In genomic region chr2:231487197-231487596, GRCh38 we compare ENCODE assay signal across 30 cellular contexts. TPM values are rescaled to one million over a fixed set of nuclear protein-coding genes. Genes with fewer than 3 reads are reported as not detected.
"Had no signal": no experiment of that assay in that cellular context is flagged by ENCODE, and none has a peak within 500 bp of the region (broad histone marks: within the 10 kb centered on the region; RNA-seq: fewer than 3 reads in every experiment).

No MANE protein-coding gene starts in this region.

- DNase-seq: heart right ventricle; islet precursor cell; left ventricle myocardium inferior; mesendoderm; midbrain; mucosa of descending colon; naive thymus-derived CD8-positive, alpha-beta T cell; nucleus accumbens; pancreas; right cardiac atrium; small intestine; stimulated activated CD4-positive, alpha-beta T cell treated with anti-CD3 and anti-CD28 coated beads, Interleukin-4, amount 100 ng/mL, for 24 hours; stimulated activated naive CD4-positive, alpha-beta T cell had no signal

- H3K9me3 Mint-ChIP-seq: naive thymus-derived CD8-positive, alpha-beta T cell; stimulated activated effector memory CD8-positive, alpha-beta T cell treated with anti-CD3 and anti-CD28 coated beads, Interleukin-12 subunit alpha, Interleukin-12 subunit beta, amount 100 ng/mL, for 72 hours; stimulated activated naive CD8-positive, alpha-beta T cell treated with anti-CD3 and anti-CD28 coated beads, Interleukin-15, Interleukin-2, amounts not matched to agents 100 ng/mL and 50 ng/mL, for 24 hours had no signal

- H3K27ac ChIP-seq: heart right ventricle, hepatocyte, left ventricle myocardium inferior, pancreas, spleen, suprapubic skin, thoracic aorta, tibial nerve, vagina had no signal

- H3K27me3 Mint-ChIP-seq: naive thymus-derived CD8-positive, alpha-beta T cell; stimulated activated naive CD8-positive, alpha-beta T cell treated with anti-CD3 and anti-CD28 coated beads, Interleukin-15, Interleukin-2, amounts not matched to agents 100 ng/mL and 50 ng/mL, for 24 hours; type B pancreatic cell had no signal

- H3K27me3 ChIP-seq: heart right ventricle, hepatocyte, pancreas, spleen, suprapubic skin, tibial nerve, vagina had no signal

- H3K36me3 ChIP-seq: heart right ventricle, left ventricle myocardium inferior, pancreas, spleen, suprapubic skin, thoracic aorta, tibial nerve, vagina had no signal

- H3K4me3 ChIP-seq: heart right ventricle, hepatocyte, left ventricle myocardium inferior, lung, mucosa of descending colon, pancreas, spleen, suprapubic skin, thoracic aorta, tibial nerve, vagina had no signal

- H3K9me3 ChIP-seq: left ventricle myocardium inferior, mucosa of descending colon, pancreas, spleen, suprapubic skin, thoracic aorta, tibial nerve, vagina had no signal

- H3K4me1 Mint-ChIP-seq: nephron, neural crest cell had no signal

- ATAC-seq: heart right ventricle; mucosa of descending colon; naive thymus-derived CD8-positive, alpha-beta T cell; pancreas; right cardiac atrium; sciatic nerve; stimulated activated effector memory CD8-positive, alpha-beta T cell treated with anti-CD3 and anti-CD28 coated beads, Interleukin-12 subunit alpha, Interleukin-12 subunit beta, amount 100 ng/mL, for 72 hours had no signal

- H3K4me3 Mint-ChIP-seq: nephron; neural crest cell; stimulated activated effector memory CD8-positive, alpha-beta T cell treated with anti-CD3 and anti-CD28 coated beads, Interleukin-12 subunit alpha, Interleukin-12 subunit beta, amount 100 ng/mL, for 72 hours; stimulated activated naive CD8-positive, alpha-beta T cell treated with anti-CD3 and anti-CD28 coated beads, Interleukin-15, Interleukin-2, amounts not matched to agents 100 ng/mL and 50 ng/mL, for 24 hours; type B pancreatic cell had no signal

- H3K36me3 Mint-ChIP-seq: naive thymus-derived CD8-positive, alpha-beta T cell; type B pancreatic cell had no signal

- H3K27ac Mint-ChIP-seq: nephron; progenitor cell of endocrine pancreas; stimulated activated effector memory CD8-positive, alpha-beta T cell treated with anti-CD3 and anti-CD28 coated beads, Interleukin-12 subunit alpha, Interleukin-12 subunit beta, amount 100 ng/mL, for 72 hours; stimulated activated naive CD8-positive, alpha-beta T cell treated with anti-CD3 and anti-CD28 coated beads, Interleukin-15, Interleukin-2, amounts not matched to agents 100 ng/mL and 50 ng/mL, for 24 hours; type B pancreatic cell had no signal

RNA-seq across cellular contexts. Expression of gene NMUR1, which starts 43.0 kb away (rescaled TPM):
- total RNA-seq: kidney epithelial cell, myocyte, neural crest cell, progenitor cell of endocrine pancreas, pulmonary artery endothelial cell, vagina had no signal
